ENCODE assay signal across 8 cellular contexts in genomic region chr22:29524440-29525191, GRCh38. TPM values are rescaled to one million over a fixed set of nuclear protein-coding genes. Genes with fewer than 3 reads are reported as not detected.
DNase-seq lines count a peak whose midpoint lies in the region; ATAC-seq and TF ChIP-seq lines count a peak whose summit lies in the region.

No MANE protein-coding gene starts in this region.

- peak; percentile 67 for ATAC-seq in activated CD8-positive, alpha-beta memory T cell treated with anti-CD3 and anti-CD28 coated beads, Interleukin-2, amount 10 ng/mL, durations not matched to agents 7 days and 5 days
- ATAC-seq in right lobe of liver (peak; percentile 80 to 87 (median 85)), GM19455 (IDR thresholded peaks at IDR 0.05; ENCODE audit: unreplicated experiment) (no peak), HG03039 (IDR thresholded peaks at IDR 0.05; ENCODE audit: unreplicated experiment) (no peak)

- peaks cover 67% of the 10 kb centered on the region for H3K36me3 ChIP-seq in OCI-LY3 (replicated peaks; ENCODE audit: low read depth, low read length)
- H3K36me3 ChIP-seq in brain microvascular endothelial cell (replicated peaks), result peaks cover 72% of the 10 kb centered on the region
- peaks cover 0 to 58% (median 21%) of the 10 kb centered on the region in 4 donors for H3K36me3 ChIP-seq in right lobe of liver

- H3K9ac ChIP-seq in OCI-LY3 (ENCODE audit: low read length), result no peak overlapping the region

- WGBS in right lobe of liver (ENCODE audit: insufficient coverage, low coverage, low lambda C conversion rate, missing lambda C conversion rate), result 15% methylated on average over 5 of the region's 5 CpGs

- H3K27ac ChIP-seq in OCI-LY3 (ENCODE audit: low read length) (no peak overlapping the region), brain microvascular endothelial cell (no peak overlapping the region), right lobe of liver (no peak overlapping the region)

- H3K27me3 ChIP-seq in OCI-LY3 (ENCODE audit: low read depth, low read length) (no peaks in the 10 kb centered on the region), brain microvascular endothelial cell (replicated peaks) (no peaks in the 10 kb centered on the region), right lobe of liver (no peaks in the 10 kb centered on the region)

- H3K4me1 ChIP-seq in OCI-LY3 (ENCODE audit: low read length), result peaks cover 41% of the 10 kb centered on the region
- peaks cover 0 to 15% (median 5%) of the 10 kb centered on the region in 4 donors for H3K4me1 ChIP-seq in right lobe of liver

- peaks cover 49% of the 10 kb centered on the region for H3K36me3 Mint-ChIP-seq in activated CD8-positive, alpha-beta memory T cell treated with anti-CD3 and anti-CD28 coated beads, Interleukin-2, amount 10 ng/mL, durations not matched to agents 7 days and 5 days

- no peak for TF ChIP-seq POLR2A in right lobe of liver (IDR thresholded peaks at IDR 0.05)

- intact Hi-C loops in right lobe of liver (cut with DNase I), result no loop called here

- H3K4me3 Mint-ChIP-seq in activated CD8-positive, alpha-beta memory T cell treated with anti-CD3 and anti-CD28 coated beads, Interleukin-2, amount 10 ng/mL, durations not matched to agents 7 days and 5 days, result no peak overlapping the region

- H3K9me3 Mint-ChIP-seq in activated CD8-positive, alpha-beta memory T cell treated with anti-CD3 and anti-CD28 coated beads, Interleukin-2, amount 10 ng/mL, durations not matched to agents 7 days and 5 days (ENCODE audit: low read depth), result no peaks in the 10 kb centered on the region

- no peak overlapping the region for H3K4me2 ChIP-seq in OCI-LY3 (ENCODE audit: low read length)

- H3K79me2 ChIP-seq in OCI-LY3 (ENCODE audit: low read length), result no peaks in the 10 kb centered on the region

- TF ChIP-seq CTCF in OCI-LY3 (IDR thresholded peaks at IDR 0.05; ENCODE audit: low read depth, low read length) (peak; percentile 73), brain microvascular endothelial cell (IDR thresholded peaks at IDR 0.05; ENCODE audit: low read depth, low read length, missing control alignments) (peak; percentile 62), right lobe of liver (IDR thresholded peaks at IDR 0.05) (peak; percentile 35 to 63 (median 55))

- CTCF ChIA-PET in activated CD8-positive, alpha-beta memory T cell treated with anti-CD3 and anti-CD28 coated beads, Interleukin-2, amount 10 ng/mL, durations not matched to agents 7 days and 5 days (lab: Charles Lee), result interaction anchor here (1.2 to 1.5 kb wide), 4 partner anchors 43 to 130 kb away, joined by 3 to 6 read pairs (median 5); no protein-coding TSS in a partner anchor

- H3K9me3 ChIP-seq in OCI-LY3 (ENCODE audit: insufficient read depth, low read length) (no peaks in the 10 kb centered on the region), right lobe of liver (no peaks in the 10 kb centered on the region)

- H3K4me1 Mint-ChIP-seq in activated CD8-positive, alpha-beta memory T cell treated with anti-CD3 and anti-CD28 coated beads, Interleukin-2, amount 10 ng/mL, durations not matched to agents 7 days and 5 days, result no peaks in the 10 kb centered on the region

- no peaks in the 10 kb centered on the region for H3K27me3 Mint-ChIP-seq in activated CD8-positive, alpha-beta memory T cell treated with anti-CD3 and anti-CD28 coated beads, Interleukin-2, amount 10 ng/mL, durations not matched to agents 7 days and 5 days

- in situ Hi-C loops in brain microvascular endothelial cell (cut with HindIII; ENCODE audit: low pct_ligation_motif_present, low sequenced_read_pairs), result no loop called here

- H2AFZ ChIP-seq in OCI-LY3 (ENCODE audit: low read depth, low read length), result no peak overlapping the region

- H3K27ac Mint-ChIP-seq in activated CD8-positive, alpha-beta memory T cell treated with anti-CD3 and anti-CD28 coated beads, Interleukin-2, amount 10 ng/mL, durations not matched to agents 7 days and 5 days, result no peak overlapping the region

- DNase-seq in activated CD8-positive, alpha-beta memory T cell treated with anti-CD3 and anti-CD28 coated beads, Interleukin-2, amount 10 ng/mL, durations not matched to agents 7 days and 5 days, result peak; percentile 53
- DNase-seq in activated CD8-positive, alpha-beta memory T cell treated with anti-CD3 and anti-CD28 coated beads, Interleukin-2, amount 50 U/mL, for 4 hours, result no peak
- DNase-seq in brain microvascular endothelial cell (peak; percentile 12), right lobe of liver (peak in 2 of 3 donors; percentile 38 to 58), cortex of kidney (lab: John Stamatoyannopoulos, UW) (no peak)

- no peak overlapping the region for H3K4me3 ChIP-seq in OCI-LY3 (ENCODE audit: low read length)
- H3K4me3 ChIP-seq in brain microvascular endothelial cell (ENCODE audit: low read depth, low read length), result no peak overlapping the region
- no peak overlapping the region for H3K4me3 ChIP-seq in right lobe of liver

- no peaks in the 10 kb centered on the region for H4K20me1 ChIP-seq in OCI-LY3 (ENCODE audit: insufficient read depth, low read length)

RNA-seq across cellular contexts. Expression of gene THOC5, which starts 28.9 kb away (rescaled TPM):
- total RNA-seq in activated CD8-positive, alpha-beta memory T cell treated with anti-CD3 and anti-CD28 coated beads, Interleukin-2, amount 10 ng/mL, durations not matched to agents 7 days and 5 days, result 10 to 100 TPM; 57.5 to 62.9 TPM
- 10 to 100 TPM; 11.9 to 17.4 (median 14.1) TPM for total RNA-seq in right lobe of liver

RNA-seq across cellular contexts. Expression of gene NEFH, which starts 44.6 kb away (rescaled TPM):
- total RNA-seq in activated CD8-positive, alpha-beta memory T cell treated with anti-CD3 and anti-CD28 coated beads, Interleukin-2, amount 10 ng/mL, durations not matched to agents 7 days and 5 days, result 1 to 10 TPM; 6.0 to 9.0 TPM
- total RNA-seq in right lobe of liver, result under 1 TPM in 5 of 6 experiments, not detected in 1; 0.06 to 0.40 (median 0.09) TPM

RNA-seq across cellular contexts. Expression of gene NIPSNAP1, which starts 56.3 kb away (rescaled TPM):
- total RNA-seq in activated CD8-positive, alpha-beta memory T cell treated with anti-CD3 and anti-CD28 coated beads, Interleukin-2, amount 10 ng/mL, durations not matched to agents 7 days and 5 days, result 10 to 100 TPM; 43.4 to 44.8 TPM
- total RNA-seq in right lobe of liver, result 100 to 1,000 TPM in 5 of 6 experiments, 10 to 100 TPM in 1; 94.5 to 149 (median 141) TPM

Comparison
In these comparisons a context has a peak if more than half of its experiments do, and no peak if none do; other contexts are left out.
1. DNase-seq: peak in activated CD8-positive, alpha-beta memory T cell treated with anti-CD3 and anti-CD28 coated beads, Interleukin-2, amount 10 ng/mL, durations not matched to agents 7 days and 5 days (single experiment), brain microvascular endothelial cell (single experiment) and right lobe of liver (2 of 3); none in activated CD8-positive, alpha-beta memory T cell treated with anti-CD3 and anti-CD28 coated beads, Interleukin-2, amount 50 U/mL, for 4 hours (single experiment) and cortex of kidney (single experiment).
2. ATAC-seq: peak in activated CD8-positive, alpha-beta memory T cell treated with anti-CD3 and anti-CD28 coated beads, Interleukin-2, amount 10 ng/mL, durations not matched to agents 7 days and 5 days (single experiment) and right lobe of liver (4 of 4); none in GM19455 (single experiment) and HG03039 (single experiment).
3. RNA of gene NEFH, which starts 44.6 kb away (total RNA-seq): 6.0 to 9.0 TPM in activated CD8-positive, alpha-beta memory T cell treated with anti-CD3 and anti-CD28 coated beads, Interleukin-2, amount 10 ng/mL, durations not matched to agents 7 days and 5 days; 0.06 to 0.40 TPM in right lobe of liver; every median in the first group is over 4 times any median in the second.
4. Peak in every context shown above with its lines, with median percentiles within 50 percentile points of each other: CTCF ChIP-seq.